9 cellular contexts compared by ENCODE assay signal in the genomic region with DNA sequence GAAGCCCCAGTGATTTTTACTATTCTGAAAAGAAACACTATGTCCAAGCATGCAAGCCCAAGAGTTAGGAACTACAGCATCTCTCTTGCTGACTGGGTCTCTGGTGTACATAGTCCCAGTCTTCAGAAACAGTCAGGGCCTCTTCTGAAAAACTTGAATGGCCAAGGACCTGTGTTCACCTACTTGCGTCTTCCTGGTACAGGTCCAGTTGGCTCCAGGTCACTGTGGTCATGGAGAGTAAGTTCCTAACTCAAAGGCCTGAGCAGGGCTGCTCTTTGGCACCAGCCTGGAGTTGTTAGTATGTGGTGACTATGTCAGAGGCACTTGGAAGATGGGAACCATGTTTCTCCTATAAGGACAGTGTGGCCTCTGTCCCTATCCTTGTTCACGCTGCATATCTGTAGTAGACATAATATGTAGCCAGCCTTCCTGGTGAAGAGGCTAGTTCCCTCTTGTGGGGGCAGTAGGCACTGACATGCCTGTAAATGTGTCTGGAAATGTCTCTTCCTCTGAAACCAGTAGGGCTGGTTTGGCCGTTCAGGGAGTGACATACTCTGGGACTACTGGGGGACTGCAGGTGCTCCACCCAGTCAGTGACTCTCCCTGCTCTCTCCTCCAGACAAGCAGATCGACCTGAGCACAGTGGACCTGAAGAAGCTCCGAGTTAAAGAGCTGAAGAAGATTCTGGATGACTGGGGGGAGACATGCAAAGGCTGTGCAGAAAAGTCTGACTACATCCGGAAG. TPM values are rescaled to one million over a fixed set of nuclear protein-coding genes. Genes with fewer than 3 reads are reported as not detected.
DNase-seq lines count a peak whose midpoint lies in the region; ATAC-seq, FAIRE-seq and TF ChIP-seq lines count a peak whose summit lies in the region.
"Had no signal": no experiment of that assay in that cellular context is flagged by ENCODE, and none has a peak within 500 bp of the region (broad histone marks: within the 10 kb centered on the region; RNA-seq: fewer than 3 reads in every experiment).

No MANE protein-coding gene starts in this region.

- no peak overlapping the region for H3K4me3 ChIP-seq in epithelial cell of proximal tubule (ENCODE audit: low read depth, low read length)

- ATAC-seq in activated CD4-positive, alpha-beta T cell treated with anti-CD3 and anti-CD28 coated beads for 36 hours = no peak
- no peak for ATAC-seq in stimulated activated memory B cell treated with anti-CD40 and anti-IgM and Interleukin-4, amounts not matched to agents 10 μg/mL and 1 μg/mL and 100 μg/mL, for 72 hours
- ATAC-seq in GM18519 (IDR thresholded peaks at IDR 0.05; ENCODE audit: low FRiP score, unreplicated experiment) (no peak), HG03196 (IDR thresholded peaks at IDR 0.05; ENCODE audit: unreplicated experiment) (no peak)

- H3K4me3 Mint-ChIP-seq in activated CD4-positive, alpha-beta T cell treated with anti-CD3 and anti-CD28 coated beads for 36 hours = peak overlapping the region; percentile 93
- no peak overlapping the region for H3K4me3 Mint-ChIP-seq in activated CD4-positive, alpha-beta T cell treated with anti-CD3 and anti-CD28 coated beads, Interleukin-2, amount 10 ng/mL, durations not matched to agents 7 days and 5 days
- H3K4me3 Mint-ChIP-seq in stimulated activated memory B cell treated with anti-CD40 and anti-IgM and Interleukin-4, amounts not matched to agents 10 μg/mL and 1 μg/mL and 100 μg/mL, for 72 hours = no peak overlapping the region

- no peak for DNase-seq in activated CD4-positive, alpha-beta T cell treated with anti-CD3 and anti-CD28 coated beads for 36 hours
- no peak for DNase-seq in activated CD4-positive, alpha-beta T cell treated with anti-CD3 and anti-CD28 coated beads, Interleukin-2, amount 10 ng/mL, durations not matched to agents 7 days and 5 days
- DNase-seq in RCC 7860 (ENCODE audit: low spot score) = peak; percentile 14
- DNase-seq in epithelial cell of proximal tubule (ENCODE audit: low read depth) = no peak
- no peak for DNase-seq in NCI-H2171 treated with DMSO at 0.1 percent for 48 hours (lab: John Stamatoyannopoulos, UW)
- DNase-seq: NCI-H2029 had no signal

- H3K27me3 Mint-ChIP-seq in activated CD4-positive, alpha-beta T cell treated with anti-CD3 and anti-CD28 coated beads for 36 hours = no peaks in the 10 kb centered on the region
- H3K27me3 Mint-ChIP-seq in activated CD4-positive, alpha-beta T cell treated with anti-CD3 and anti-CD28 coated beads, Interleukin-2, amount 10 ng/mL, durations not matched to agents 7 days and 5 days = no peaks in the 10 kb centered on the region
- no peaks in the 10 kb centered on the region for H3K27me3 Mint-ChIP-seq in stimulated activated memory B cell treated with anti-CD40 and anti-IgM and Interleukin-4, amounts not matched to agents 10 μg/mL and 1 μg/mL and 100 μg/mL, for 72 hours

- POLR2A ChIA-PET in activated CD4-positive, alpha-beta T cell treated with anti-CD3 and anti-CD28 coated beads for 36 hours (lab: Charles Lee) = no interaction called here
- POLR2A ChIA-PET in activated CD4-positive, alpha-beta T cell treated with anti-CD3 and anti-CD28 coated beads, Interleukin-2, amount 10 ng/mL, durations not matched to agents 7 days and 5 days (lab: Charles Lee) = no interaction called here

- no peaks in the 10 kb centered on the region for H3K9me3 Mint-ChIP-seq in activated CD4-positive, alpha-beta T cell treated with anti-CD3 and anti-CD28 coated beads for 36 hours (ENCODE audit: low read depth)
- no peaks in the 10 kb centered on the region for H3K9me3 Mint-ChIP-seq in activated CD4-positive, alpha-beta T cell treated with anti-CD3 and anti-CD28 coated beads, Interleukin-2, amount 10 ng/mL, durations not matched to agents 7 days and 5 days
- no peaks in the 10 kb centered on the region for H3K9me3 Mint-ChIP-seq in stimulated activated memory B cell treated with anti-CD40 and anti-IgM and Interleukin-4, amounts not matched to agents 10 μg/mL and 1 μg/mL and 100 μg/mL, for 72 hours

- intact Hi-C loops in activated CD4-positive, alpha-beta T cell treated with anti-CD3 and anti-CD28 coated beads for 36 hours (cut with DNase I, micrococcal nuclease) = loop anchor here (5.0 to 10.0 kb wide), 6 partner anchors 416 to 1151 kb away; a partner anchor contains a TSS

- peaks cover 60% of the 10 kb centered on the region for H3K4me1 Mint-ChIP-seq in activated CD4-positive, alpha-beta T cell treated with anti-CD3 and anti-CD28 coated beads for 36 hours
- peaks cover 70% of the 10 kb centered on the region for H3K4me1 Mint-ChIP-seq in activated CD4-positive, alpha-beta T cell treated with anti-CD3 and anti-CD28 coated beads, Interleukin-2, amount 10 ng/mL, durations not matched to agents 7 days and 5 days
- peaks cover 75% of the 10 kb centered on the region for H3K4me1 Mint-ChIP-seq in stimulated activated memory B cell treated with anti-CD40 and anti-IgM and Interleukin-4, amounts not matched to agents 10 μg/mL and 1 μg/mL and 100 μg/mL, for 72 hours

- H3K27ac Mint-ChIP-seq in activated CD4-positive, alpha-beta T cell treated with anti-CD3 and anti-CD28 coated beads for 36 hours = peak overlapping the region; percentile 63
- no peak overlapping the region for H3K27ac Mint-ChIP-seq in activated CD4-positive, alpha-beta T cell treated with anti-CD3 and anti-CD28 coated beads, Interleukin-2, amount 10 ng/mL, durations not matched to agents 7 days and 5 days
- H3K27ac Mint-ChIP-seq in stimulated activated memory B cell treated with anti-CD40 and anti-IgM and Interleukin-4, amounts not matched to agents 10 μg/mL and 1 μg/mL and 100 μg/mL, for 72 hours = peak overlapping the region; percentile 81

- peaks cover 53% of the 10 kb centered on the region for H3K36me3 Mint-ChIP-seq in activated CD4-positive, alpha-beta T cell treated with anti-CD3 and anti-CD28 coated beads for 36 hours (ENCODE audit: low read depth)
- peaks cover 54% of the 10 kb centered on the region for H3K36me3 Mint-ChIP-seq in activated CD4-positive, alpha-beta T cell treated with anti-CD3 and anti-CD28 coated beads, Interleukin-2, amount 10 ng/mL, durations not matched to agents 7 days and 5 days (ENCODE audit: low read depth)
- peaks cover 33% of the 10 kb centered on the region for H3K36me3 Mint-ChIP-seq in stimulated activated memory B cell treated with anti-CD40 and anti-IgM and Interleukin-4, amounts not matched to agents 10 μg/mL and 1 μg/mL and 100 μg/mL, for 72 hours

- TF ChIP-seq CTCF in epithelial cell of proximal tubule (conservative IDR thresholded peaks at IDR 0.05; ENCODE audit: low read depth, low read length) = peak; percentile 40

- CTCF ChIA-PET in activated CD4-positive, alpha-beta T cell treated with anti-CD3 and anti-CD28 coated beads for 36 hours (lab: Charles Lee) = interaction anchor here (0.6 to 3.0 kb wide), 11 partner anchors 9 to 776 kb away, joined by 3 to 19 read pairs (median 4); a partner anchor contains a TSS
- CTCF ChIA-PET in activated CD4-positive, alpha-beta T cell treated with anti-CD3 and anti-CD28 coated beads, Interleukin-2, amount 10 ng/mL, durations not matched to agents 7 days and 5 days (lab: Charles Lee) = interaction anchor here (0.6 to 2.9 kb wide), 18 partner anchors 9 to 1448 kb away, joined by 3 to 18 read pairs (median 5); a partner anchor contains a TSS

- no peak for FAIRE-seq in RCC 7860 (lab: Jason Lieb, UNC)

RNA-seq across cellular contexts. Expression of a gene that starts 2.6 kb away (rescaled TPM):
- total RNA-seq in activated CD4-positive, alpha-beta T cell treated with anti-CD3 and anti-CD28 coated beads for 36 hours = 10 to 100 TPM; 20.9 to 21.5 TPM
- total RNA-seq in activated CD4-positive, alpha-beta T cell treated with anti-CD3 and anti-CD28 coated beads, Interleukin-2, amount 10 ng/mL, durations not matched to agents 7 days and 5 days = 10 to 100 TPM; 29.0 to 29.8 TPM
- 25.6 and 39.1 TPM in 2 replicates for total RNA-seq in epithelial cell of proximal tubule

RNA-seq across cellular contexts. Expression of a gene that starts 3.4 kb away (rescaled TPM):
- total RNA-seq in activated CD4-positive, alpha-beta T cell treated with anti-CD3 and anti-CD28 coated beads for 36 hours = 100 to 1,000 TPM; 124 to 129 TPM
- 100 to 1,000 TPM; 107 to 131 TPM for total RNA-seq in activated CD4-positive, alpha-beta T cell treated with anti-CD3 and anti-CD28 coated beads, Interleukin-2, amount 10 ng/mL, durations not matched to agents 7 days and 5 days
- total RNA-seq in epithelial cell of proximal tubule = 151 and 265 TPM in 2 replicates
